In genomic region chr2:38376683-38377500, GRCh38 we compare ENCODE assay signal across 8 cellular contexts. TPM values are rescaled to one million over a fixed set of nuclear protein-coding genes. Genes with fewer than 3 reads are reported as not detected.
A peak's percentile ranks its signal among the peaks of the same experiment; 100 is the strongest.
DNase-seq lines count a peak whose midpoint lies in the region; ATAC-seq, FAIRE-seq and TF ChIP-seq lines count a peak whose summit lies in the region.

ATL2 (minus strand) TSS chr2:38377273; CDS start chr2:38377260, 13 bp downstream.

- peak; percentile 74 for ATAC-seq in GM18873 (IDR thresholded peaks at IDR 0.05; ENCODE audit: low FRiP score, unreplicated experiment)
- peak; percentile 81 for ATAC-seq in HG03139 (IDR thresholded peaks at IDR 0.05; ENCODE audit: unreplicated experiment)

- peaks cover 16 to 79% (median 53%) of the 10 kb centered on the region in 6 donors for H3K4me1 ChIP-seq in spleen

- TF ChIP-seq POLR2A in spleen (IDR thresholded peaks at IDR 0.05): peak in 2 of 3 donors; percentile 85 to 88

- no peaks in the 10 kb centered on the region for H3K9me3 Mint-ChIP-seq in immature natural killer cell

- H3K4me3 ChIP-seq in AG04450 (ENCODE audit: low read depth, low read length) (peak within 1 kb of the TSS; percentile 92), WI38 (ENCODE audit: low read depth, low read length) (peak within 1 kb of the TSS; percentile 95), bronchial epithelial cell (ENCODE audit: low read depth, low read length) (peak within 1 kb of the TSS; percentile 99), spleen (peak within 1 kb of the TSS; percentile 67 to 94 (median 86))

- H3K27me3 ChIP-seq in AG04450 (ENCODE audit: control insufficient read depth, insufficient read depth, low read length): peaks cover 2% of the 10 kb centered on the region
- no peaks in the 10 kb centered on the region for H3K27me3 ChIP-seq in bronchial epithelial cell (ENCODE audit: control insufficient read depth, insufficient read depth, low read length)
- no peaks in the 10 kb centered on the region for H3K27me3 ChIP-seq in spleen (replicated peaks in 1 of 7)

- 0% methylated on average over 29 to 116 of the region's 116 CpGs for WGBS in spleen, 5 donors

- intact Hi-C loops in spleen (cut with DNase I; ENCODE audit: low total_unique reads): no loop called here

- DNase-seq in AG04450 (ENCODE audit: low read depth, low spot score) (peak; percentile 77), NCI-H2227 (lab: John Stamatoyannopoulos, UW; ENCODE audit: unreplicated experiment) (peak; percentile 96), bronchial epithelial cell (ENCODE audit: low read depth) (peak; percentile 83), immature natural killer cell (peak; percentile 91 to 92 (median 92)), spleen (peak; percentile 99)

- H3K27ac ChIP-seq in AG04450 (ENCODE audit: low read depth, low read length) (peak within 1 kb of the TSS; percentile 83), spleen (peak within 1 kb of the TSS; percentile 96 to 100 (median 100))

- peaks cover 23 to 54% of the 10 kb centered on the region in 2 donors for H3K4me1 Mint-ChIP-seq in immature natural killer cell

- peak within 1 kb of the TSS; percentile 86 to 98 (median 94) for H3K27ac Mint-ChIP-seq in immature natural killer cell

- H3K4me3 Mint-ChIP-seq in immature natural killer cell: peak within 1 kb of the TSS; percentile 91 to 99 (median 95)

- H3K36me3 Mint-ChIP-seq in immature natural killer cell: no peaks in the 10 kb centered on the region

- H3K9me3 ChIP-seq in AG04450 (ENCODE audit: control insufficient read depth, insufficient read depth, low read length): no peaks in the 10 kb centered on the region; the same call in 1 of the 2 replicates
- H3K9me3 ChIP-seq in spleen: no peaks in the 10 kb centered on the region

- no peak for FAIRE-seq in bronchial epithelial cell (lab: Jason Lieb, UNC)

- peaks cover 0 to 18% (median 3%) of the 10 kb centered on the region in 3 donors for H3K27me3 Mint-ChIP-seq in immature natural killer cell (ENCODE audit: low read depth in 3 of 3)

- POLR2A ChIA-PET in AG04450 (lab: Yijun Ruan, JAX): interaction anchor here (0.9 to 2.3 kb wide), 4 partner anchors 90 to 374 kb away, joined by 3 to 11 read pairs (median 4); partner anchors contain the start of gene SRSF7

- CTCF ChIA-PET in AG04450 (lab: Charles Lee): interaction anchor here (0.5 to 2.4 kb wide), 14 partner anchors 9 to 505 kb away, joined by 3 to 10 read pairs (median 4); no protein-coding TSS in a partner anchor

- H3K36me3 ChIP-seq in bronchial epithelial cell (ENCODE audit: control insufficient read depth, insufficient read depth, low read length): no peaks in the 10 kb centered on the region
- no peaks in the 10 kb centered on the region for H3K36me3 ChIP-seq in spleen

- TF ChIP-seq CTCF in AG04450 (IDR thresholded peaks at IDR 0.05; ENCODE audit: low read depth, low read length) (peak; percentile 13; the same call in 1 of the 2 replicates), WI38 (IDR thresholded peaks at IDR 0.05; ENCODE audit: low read depth, low read length) (peak; percentile 7; the same call in 1 of the 2 replicates), bronchial epithelial cell (IDR thresholded peaks at IDR 0.05; ENCODE audit: insufficient read depth, low read length, severe bottlenecking) (peak; percentile 40), spleen (IDR thresholded peaks at IDR 0.05 in 8 of 11, conservative IDR thresholded peaks at IDR 0.05 in 3 of 11) (peak in 6 of 11 experiments; percentile 17 to 77 (median 60))

RNA-seq across cellular contexts. Expression of gene ATL2, which starts in this region (rescaled TPM):
- 12.9 and 16.1 TPM in 2 replicates for polyA plus RNA-seq in AG04450 (2011; rRNA removed)
- 7.4 and 20.2 TPM in 2 replicates for polyA minus RNA-seq in AG04450 (2011; rRNA and poly(A)+ RNA removed)
- total RNA-seq in bronchial epithelial cell: 139 and 163 TPM in 2 replicates
- 10 to 100 TPM; 10.1 to 21.1 (median 15.7) TPM for polyA plus RNA-seq in immature natural killer cell
- total RNA-seq in spleen: 100 to 1,000 TPM in 1 of 7 donors, 10 to 100 TPM in 6; 62.0 to 100 (median 66.1) TPM
- polyA plus RNA-seq in spleen: 10 to 100 TPM; 17.5 to 21.3 (median 19.0) TPM

Comparison
In these comparisons a context has a peak if more than half of its experiments do, and no peak if none do; other contexts are left out.
1. Peak in every context shown above with its lines: DNase-seq, ATAC-seq, H3K4me3 ChIP-seq and H3K27ac ChIP-seq.
2. CTCF ChIP-seq: peak in every context shown above with its lines; median percentile 60 in spleen; 40 in bronchial epithelial cell; 13 in AG04450; 7 in WI38.